8 cellular contexts compared by ENCODE assay signal in genomic region chr2:20223345-20224190, GRCh38.
DNase-seq lines count a peak whose midpoint lies in the region; ATAC-seq and TF ChIP-seq lines count a peak whose summit lies in the region.

No MANE protein-coding gene starts in this region.

- H3K4me2 ChIP-seq in DOHH2 (ENCODE audit: low read length): peak overlapping the region; percentile 72

- no peaks in the 10 kb centered on the region for H3K36me3 Mint-ChIP-seq in activated naive CD8-positive, alpha-beta T cell treated with anti-CD3 and anti-CD28 coated beads, Interleukin-2, amount 50 U/mL, for 24 hours (ENCODE audit: low read depth)

- no peaks in the 10 kb centered on the region for H3F3A ChIP-seq in DOHH2 (ENCODE audit: control insufficient read depth, insufficient read depth)

- H4K20me1 ChIP-seq in DOHH2 (ENCODE audit: control insufficient read depth, insufficient read depth, low read depth, low read length): 0 out of 2 replicates have a peak, but pooled peaks cover 5% of the 10 kb centered on the region

- H3K4me1 Mint-ChIP-seq in activated naive CD8-positive, alpha-beta T cell treated with anti-CD3 and anti-CD28 coated beads, Interleukin-2, amount 50 U/mL, for 24 hours: peaks cover 7% of the 10 kb centered on the region

- no peaks in the 10 kb centered on the region for H3K36me3 ChIP-seq in DOHH2 (ENCODE audit: control insufficient read depth, low read length)

- no peaks in the 10 kb centered on the region for H3K9me3 Mint-ChIP-seq in activated naive CD8-positive, alpha-beta T cell treated with anti-CD3 and anti-CD28 coated beads, Interleukin-2, amount 50 U/mL, for 24 hours

- peaks cover 31% of the 10 kb centered on the region for H3K4me1 ChIP-seq in DOHH2 (ENCODE audit: control insufficient read depth, low read length)

- peak; percentile 64 for DNase-seq in NCI-H1694 treated with DMSO at 0.1 percent for 48 hours (lab: John Stamatoyannopoulos, UW)
- peak; percentile 13 for DNase-seq in activated naive CD8-positive, alpha-beta T cell treated with anti-CD3 and anti-CD28 coated beads, Interleukin-2, amount 50 U/mL, for 24 hours
- no peak for DNase-seq in activated effector memory CD4-positive, alpha-beta T cell treated with Interleukin-2 at 50 U/mL for 16 hours
- DNase-seq in inferior parietal cortex (ENCODE audit: extremely low spot score): no peak

- no peaks in the 10 kb centered on the region for H3K79me2 ChIP-seq in DOHH2 (ENCODE audit: control insufficient read depth, low read length)

- H3K27ac Mint-ChIP-seq in activated naive CD8-positive, alpha-beta T cell treated with anti-CD3 and anti-CD28 coated beads, Interleukin-2, amount 50 U/mL, for 24 hours: no peak overlapping the region

- no peak for TF ChIP-seq CTCF in DOHH2 (IDR thresholded peaks at IDR 0.05; ENCODE audit: low read depth, low read length, poor library complexity, severe bottlenecking)

- no peak overlapping the region for H3K27ac ChIP-seq in DOHH2 (ENCODE audit: low read depth, low read length)
- H3K27ac ChIP-seq in skin epidermis: peak overlapping the region; percentile 79 to 98 (median 91)

- peaks cover 60% of the 10 kb centered on the region for H3K27me3 ChIP-seq in DOHH2 (ENCODE audit: control insufficient read depth, low read length)

- ATAC-seq in GM21619 (IDR thresholded peaks at IDR 0.05; ENCODE audit: unreplicated experiment): peak; percentile 28
- peak; percentile 20 for ATAC-seq in activated naive CD8-positive, alpha-beta T cell treated with anti-CD3 and anti-CD28 coated beads, Interleukin-2, amount 50 U/mL, for 24 hours

- H3K9me2 ChIP-seq in DOHH2 (replicated peaks; ENCODE audit: control insufficient read depth, low read length): no peaks in the 10 kb centered on the region

- H3K4me3 ChIP-seq in DOHH2 (ENCODE audit: low read length): peak overlapping the region; percentile 66
- H3K4me3 ChIP-seq in iPS-11a (ENCODE audit: low read depth, low read length): peak overlapping the region; percentile 65
- peak overlapping the region; percentile 56 to 77 (median 64) for H3K4me3 ChIP-seq in skin epidermis

- no peak overlapping the region for H3K4me3 Mint-ChIP-seq in activated naive CD8-positive, alpha-beta T cell treated with anti-CD3 and anti-CD28 coated beads, Interleukin-2, amount 50 U/mL, for 24 hours

- peaks cover 53% of the 10 kb centered on the region for H3K27me3 Mint-ChIP-seq in activated naive CD8-positive, alpha-beta T cell treated with anti-CD3 and anti-CD28 coated beads, Interleukin-2, amount 50 U/mL, for 24 hours

- no peaks in the 10 kb centered on the region for H3K9me3 ChIP-seq in DOHH2 (ENCODE audit: control insufficient read depth, insufficient read depth, low read length)

Comparison
In these comparisons a context has a peak if more than half of its experiments do, and no peak if none do; other contexts are left out.
1. DNase-seq: peak in NCI-H1694 treated with DMSO at 0.1 percent for 48 hours (single experiment) and activated naive CD8-positive, alpha-beta T cell treated with anti-CD3 and anti-CD28 coated beads, Interleukin-2, amount 50 U/mL, for 24 hours (single experiment); none in activated effector memory CD4-positive, alpha-beta T cell treated with Interleukin-2 at 50 U/mL for 16 hours (single experiment) and inferior parietal cortex (single experiment).
2. Peak in every context shown above with its lines, with median percentiles within 50 percentile points of each other: H3K4me3 ChIP-seq.